14 cellular contexts compared by ENCODE assay signal in genomic region chr5:178602752-178603151, GRCh38. TPM values are rescaled to one million over a fixed set of nuclear protein-coding genes. Genes with fewer than 3 reads are reported as not detected.
"Had no signal": no experiment of that assay in that cellular context is flagged by ENCODE, and none has a peak within 500 bp of the region (broad histone marks: within the 10 kb centered on the region; RNA-seq: fewer than 3 reads in every experiment).

No MANE protein-coding gene starts in this region.

- H3K4me1 Mint-ChIP-seq: nephron had no signal

- H3K27me3 Mint-ChIP-seq: activated CD4-positive, alpha-beta memory T cell treated with anti-CD3 and anti-CD28 coated beads for 36 hours; activated naive CD8-positive, alpha-beta T cell treated with anti-CD3 and anti-CD28 coated beads for 36 hours had no signal

- H3K27me3 ChIP-seq: thyroid gland, uterus had no signal

- H3K4me3 Mint-ChIP-seq: activated CD4-positive, alpha-beta memory T cell treated with anti-CD3 and anti-CD28 coated beads for 36 hours; activated naive CD8-positive, alpha-beta T cell treated with anti-CD3 and anti-CD28 coated beads for 36 hours; activated T-cell treated with anti-CD3 and anti-CD28 coated beads, Interleukin-2, amount 50 U/mL, for 4 hours; nephron had no signal

- ATAC-seq: activated T-cell treated with anti-CD3 and anti-CD28 coated beads, Interleukin-2, amount 50 U/mL, for 4 hours; left colon; mucosa of descending colon had no signal

- H3K9me3 ChIP-seq: mucosa of descending colon, thyroid gland, uterus had no signal

- H3K4me3 ChIP-seq: mucosa of descending colon, thyroid gland, uterus had no signal

- H3K4me1 ChIP-seq: thyroid gland, uterus had no signal

- H3K27ac ChIP-seq: thyroid gland, uterus, VCaP had no signal

- DNase-seq: activated CD4-positive, alpha-beta memory T cell treated with anti-CD3 and anti-CD28 coated beads for 36 hours; activated effector memory CD4-positive, alpha-beta T cell treated with anti-CD3 and anti-CD28 coated beads, Interleukin-2, amount 50 U/mL, for 16 hours; activated naive CD8-positive, alpha-beta T cell treated with anti-CD3 and anti-CD28 coated beads for 36 hours; activated T-cell treated with anti-CD3 and anti-CD28 coated beads, Interleukin-2, amount 50 U/mL, for 4 hours; anterior cingulate cortex; left colon; mucosa of descending colon; small intestine; T-helper 1 cell; thyroid gland; uterus had no signal

- H3K27ac Mint-ChIP-seq: activated CD4-positive, alpha-beta memory T cell treated with anti-CD3 and anti-CD28 coated beads for 36 hours; activated naive CD8-positive, alpha-beta T cell treated with anti-CD3 and anti-CD28 coated beads for 36 hours; nephron had no signal

- H3K36me3 ChIP-seq: uterus had no signal

RNA-seq across cellular contexts. Expression of gene COL23A1, which starts 12.6 kb away (rescaled TPM):
- total RNA-seq: activated T-cell treated with anti-CD3 and anti-CD28 coated beads, Interleukin-2, amount 50 U/mL, for 4 hours; endothelial cell of umbilical vein had no signal
- polyA plus RNA-seq: endothelial cell of umbilical vein had no signal
